ENCODE assay signal across 1 cellular context in genomic region chr18:67665266-67665665, GRCh38.
TF ChIP-seq lines count a peak whose summit lies in the region.

No MANE protein-coding gene starts in this region.

TF ChIP-seq in GM23338, 12 proteins besides CTCF, POLR2A, EP300 and RAD21 (continued from another document):
- TF ChIP-seq REST (IDR thresholded peaks at IDR 0.05; ENCODE audit: unreplicated experiment): no peak
- no peak for TF ChIP-seq ZNF331 (CRISPR knock-in tag; IDR thresholded peaks at IDR 0.05; ENCODE audit: low read depth)
